11 cellular contexts compared by ENCODE assay signal in genomic region chr7:102024005-102024768, GRCh38.
DNase-seq lines count a peak whose midpoint lies in the region; ATAC-seq and TF ChIP-seq lines count a peak whose summit lies in the region.
"Had no signal": no experiment of that assay in that cellular context is flagged by ENCODE, and none has a peak within 500 bp of the region (broad histone marks: within the 10 kb centered on the region; RNA-seq: fewer than 3 reads in every experiment).

No MANE protein-coding gene starts in this region.

- no peak for TF ChIP-seq EP300 in SK-N-SH (IDR thresholded peaks at IDR 0.05; ENCODE audit: borderline replicate concordance in 1 of 2, low read depth in 1 of 2, low read length in 1 of 2)

- 82% methylated on average over 10 of the region's 10 CpGs for whole genome bisulfite sequencing in SK-N-SH (ENCODE audit: low lambda C conversion rate)

- H4K20me1 ChIP-seq in DOHH2 (ENCODE audit: control insufficient read depth, insufficient read depth, low read depth, low read length) (no peaks in the 10 kb centered on the region), SK-N-SH (ENCODE audit: insufficient read depth) (no peaks in the 10 kb centered on the region), osteoblast (ENCODE audit: insufficient read depth, low read length) (peaks cover 17% of the 10 kb centered on the region)

- intact Hi-C loops in left cardiac atrium (cut with DNase I), result no loop called here

- H3K4me2 ChIP-seq in DOHH2 (ENCODE audit: low read length), result no peak overlapping the region
- peak overlapping the region; percentile 6; the same call in 1 of the 2 replicates for H3K4me2 ChIP-seq in SK-N-SH
- H3K4me2 ChIP-seq in osteoblast (ENCODE audit: insufficient read depth, low read length), result no peak overlapping the region

- peaks cover 91% of the 10 kb centered on the region for H3K79me2 ChIP-seq in DOHH2 (ENCODE audit: control insufficient read depth, low read length)
- peaks cover 20% of the 10 kb centered on the region for H3K79me2 ChIP-seq in SK-N-SH (ENCODE audit: insufficient read depth)
- no peaks in the 10 kb centered on the region for H3K79me2 ChIP-seq in osteoblast (ENCODE audit: insufficient read depth, low read length)

- H3K27me3 ChIP-seq in DOHH2 (ENCODE audit: control insufficient read depth, low read length) (no peaks in the 10 kb centered on the region), SK-N-SH (ENCODE audit: insufficient read depth) (no peaks in the 10 kb centered on the region), osteoblast (ENCODE audit: insufficient read depth, low read length) (no peaks in the 10 kb centered on the region)
- H3K27me3 ChIP-seq: brain microvascular endothelial cell had no signal

- TF ChIP-seq RAD21 in SK-N-SH (IDR thresholded peaks at IDR 0.05; ENCODE audit: low read length), result no peak

- H3K9me3 ChIP-seq in DOHH2 (ENCODE audit: control insufficient read depth, insufficient read depth, low read length) (no peaks in the 10 kb centered on the region), SK-N-SH (no peaks in the 10 kb centered on the region), osteoblast (ENCODE audit: low read depth, low read length) (no peaks in the 10 kb centered on the region)

- H3K27ac ChIP-seq in DOHH2 (ENCODE audit: low read depth, low read length), result peak overlapping the region; percentile 22
- peak overlapping the region in 1 of 2 experiments; percentile 6; a peak in 2 of 4 replicates for H3K27ac ChIP-seq in SK-N-SH (ENCODE audit: low read depth in 2 of 2, low read length in 1 of 2)
- no peak overlapping the region for H3K27ac ChIP-seq in osteoblast (ENCODE audit: low read depth, low read length)
- H3K27ac ChIP-seq: brain microvascular endothelial cell had no signal

- peak; percentile 42 to 55 for ATAC-seq in left cardiac atrium

- no peak overlapping the region for H3K9ac ChIP-seq in SK-N-SH

- H3K9me2 ChIP-seq in DOHH2 (replicated peaks; ENCODE audit: control insufficient read depth, low read length), result no peaks in the 10 kb centered on the region
- H3K9me2 ChIP-seq in SK-N-SH, result no peaks in the 10 kb centered on the region

- CTCF ChIA-PET in SK-N-SH (lab: Yijun Ruan, JAX), result interaction anchor here (1.0 to 1.7 kb wide), 5 partner anchors 18 to 37 kb away, joined by 3 to 4 read pairs (median 3); no protein-coding TSS in a partner anchor

- POLR2A ChIA-PET in SK-N-SH (lab: Yijun Ruan, JAX), result interaction anchor here (0.6 to 1.3 kb wide), 3 partner anchors 21 to 206 kb away, joined by 3 to 4 read pairs (median 3); no protein-coding TSS in a partner anchor

- TF ChIP-seq CTCF in DOHH2 (IDR thresholded peaks at IDR 0.05; ENCODE audit: low read depth, low read length, poor library complexity, severe bottlenecking) (no peak), SK-N-SH (IDR thresholded peaks at IDR 0.05) (no peak), osteoblast (IDR thresholded peaks at IDR 0.05; ENCODE audit: extremely low read depth, low read depth, low read length) (no peak)

- DNase-seq in SK-N-SH (peak; percentile 73), left cardiac atrium (no peak), osteoblast (ENCODE audit: insufficient read length, low spot score, missing footprints) (peak; percentile 56), superior temporal gyrus (ENCODE audit: extremely low spot score) (no peak), NCI-H226 (no peak), RPMI8226 (no peak)
- DNase-seq: brain microvascular endothelial cell; effector CD8-positive, alpha-beta T cell; NCI-H187; NCI-H748 treated with DMSO at 0.1 percent for 48 hours had no signal

- H2AFZ ChIP-seq in SK-N-SH (ENCODE audit: low read depth) (no peak overlapping the region), osteoblast (ENCODE audit: low read length) (no peak overlapping the region)

- peaks cover 71% of the 10 kb centered on the region for H3K4me1 ChIP-seq in DOHH2 (ENCODE audit: control insufficient read depth, low read length)
- peaks cover 0 to 12% of the 10 kb centered on the region in 2 experiments; a peak in 2 of 4 replicates for H3K4me1 ChIP-seq in SK-N-SH (ENCODE audit: control insufficient read depth in 1 of 2, insufficient read depth in 2 of 2, low read depth in 1 of 2, low read length in 1 of 2)
- no peaks in the 10 kb centered on the region for H3K4me1 ChIP-seq in osteoblast (ENCODE audit: insufficient read depth, low read length)

- H3K36me3 ChIP-seq in DOHH2 (ENCODE audit: control insufficient read depth, low read length), result peaks cover 54% of the 10 kb centered on the region
- no peaks in the 10 kb centered on the region for H3K36me3 ChIP-seq in SK-N-SH (replicated peaks in 1 of 2; ENCODE audit: control insufficient read depth in 1 of 2, insufficient read depth in 2 of 2, low read length in 1 of 2)
- peaks cover 2% of the 10 kb centered on the region for H3K36me3 ChIP-seq in osteoblast (ENCODE audit: insufficient read depth, low read length)
- H3K36me3 ChIP-seq: brain microvascular endothelial cell had no signal

- H3K4me3 ChIP-seq in DOHH2 (ENCODE audit: low read length), result no peak overlapping the region
- no peak overlapping the region for H3K4me3 ChIP-seq in SK-N-SH (ENCODE audit: low read depth in 2 of 2, low read length in 1 of 2)
- H3K4me3 ChIP-seq in osteoblast (ENCODE audit: insufficient read depth, low read length), result no peak overlapping the region

- H3F3A ChIP-seq in DOHH2 (ENCODE audit: control insufficient read depth, insufficient read depth) (peaks cover 15% of the 10 kb centered on the region), SK-N-SH (replicated peaks; ENCODE audit: insufficient read depth) (no peaks in the 10 kb centered on the region)

TF ChIP-seq in SK-N-SH, 30 proteins besides CTCF, POLR2A, EP300 and RAD21:
- TF ChIP-seq JUND (IDR thresholded peaks at IDR 0.05), result no peak
- TF ChIP-seq, protein P1, sequence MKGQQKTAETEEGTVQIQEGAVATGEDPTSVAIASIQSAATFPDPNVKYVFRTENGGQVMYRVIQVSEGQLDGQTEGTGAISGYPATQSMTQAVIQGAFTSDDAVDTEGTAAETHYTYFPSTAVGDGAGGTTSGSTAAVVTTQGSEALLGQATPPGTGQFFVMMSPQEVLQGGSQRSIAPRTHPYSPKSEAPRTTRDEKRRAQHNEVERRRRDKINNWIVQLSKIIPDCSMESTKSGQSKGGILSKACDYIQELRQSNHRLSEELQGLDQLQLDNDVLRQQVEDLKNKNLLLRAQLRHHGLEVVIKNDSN (IDR thresholded peaks at IDR 0.05; ENCODE audit: borderline replicate concordance, low read depth), result no peak
- TF ChIP-seq RFX5 (IDR thresholded peaks at IDR 0.05; ENCODE audit: low read length), result no peak
- peak; percentile 49 for TF ChIP-seq NFIC (IDR thresholded peaks at IDR 0.05; ENCODE audit: borderline replicate concordance)

Comparison
In these comparisons a context has a peak if more than half of its experiments do, and no peak if none do; other contexts are left out.
1. DNase-seq: peak in SK-N-SH (single experiment) and osteoblast (single experiment); none in left cardiac atrium (single experiment), superior temporal gyrus (single experiment), NCI-H226 (single experiment) and RPMI8226 (single experiment).